Comparison of ENCODE assay signal across 9 cellular contexts in the genomic region with DNA sequence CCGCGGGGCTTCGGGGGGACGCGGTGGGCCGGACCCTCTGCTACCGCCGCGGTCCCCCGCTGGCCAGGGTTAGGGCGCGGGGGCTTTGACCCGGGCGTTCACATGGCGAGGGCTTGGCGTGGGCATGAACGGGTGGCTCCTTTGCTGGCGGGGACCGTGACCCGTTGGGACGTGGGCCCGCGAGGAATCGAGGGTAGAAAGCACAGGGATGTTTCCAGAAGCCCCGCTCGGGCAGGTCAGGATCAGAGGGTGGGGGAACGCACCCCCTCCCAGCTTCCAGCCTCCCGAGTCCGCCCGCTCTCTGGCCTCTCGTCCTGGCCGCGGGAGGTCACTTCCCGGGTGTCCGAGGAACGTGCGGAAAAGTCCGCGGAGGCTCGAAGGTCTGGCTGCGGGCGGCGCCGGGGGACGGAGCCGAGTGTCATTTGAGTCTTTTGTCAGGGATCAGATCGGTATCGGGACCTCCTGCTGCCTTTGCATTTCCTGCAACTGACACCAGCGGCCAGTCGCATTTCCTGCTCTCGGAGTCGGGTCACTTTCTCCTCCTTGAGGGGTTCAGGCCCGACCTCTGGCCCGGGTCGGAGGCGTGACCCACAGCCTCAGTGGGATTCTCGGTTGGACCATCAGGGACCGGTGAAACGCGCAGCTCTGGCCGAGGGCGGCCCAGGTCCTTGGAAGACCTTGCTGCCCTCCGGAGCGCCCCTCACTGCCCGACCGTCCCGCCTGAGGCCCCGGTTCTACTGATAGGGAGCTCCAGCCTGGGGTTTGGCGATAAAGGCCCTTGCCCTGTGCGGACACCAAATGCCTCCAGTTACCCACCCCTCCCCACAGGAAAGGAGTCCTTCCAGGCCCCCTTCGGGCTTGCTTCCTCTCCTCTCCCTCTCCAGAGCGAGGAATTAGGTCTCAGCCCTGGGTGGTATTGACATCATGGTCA. TPM values are rescaled to one million over a fixed set of nuclear protein-coding genes. Genes with fewer than 3 reads are reported as not detected.
DNase-seq lines count a peak whose midpoint lies in the region; ATAC-seq and TF ChIP-seq lines count a peak whose summit lies in the region.
"Had no signal": no experiment of that assay in that cellular context is flagged by ENCODE, and none has a peak within 500 bp of the region (broad histone marks: within the 10 kb centered on the region; RNA-seq: fewer than 3 reads in every experiment).

No MANE protein-coding gene starts in this region.

- H3K27me3 Mint-ChIP-seq in H9 (ENCODE audit: low read depth): peaks cover 77% of the 10 kb centered on the region

- intact Hi-C loops in mammary epithelial cell (cut with micrococcal nuclease): no loop called here

- no peak overlapping the region for H3K56ac ChIP-seq in H9 (ENCODE audit: insufficient read length, low read depth, low read length)

- no peak overlapping the region for H3K9ac ChIP-seq in H9 (ENCODE audit: extremely low read depth, insufficient read length, low read length)
- no peak overlapping the region for H3K9ac ChIP-seq in mammary epithelial cell (ENCODE audit: insufficient read depth, low read length)

- no peak overlapping the region for H2BK120ac ChIP-seq in H9 (ENCODE audit: low read depth, low read length, poor library complexity, severe bottlenecking)

- H3K27ac Mint-ChIP-seq in H9: no peak overlapping the region; a peak in 1 of 7 replicates

- H3K9me3 Mint-ChIP-seq in H9: no peaks in the 10 kb centered on the region; a peak in 2 of 5 replicates

- CTCF ChIA-PET in AG04449 (lab: Yijun Ruan, JAX): interaction anchor here (1.1 kb wide), 1 partner anchor 16 kb away, joined by 5 read pairs; no protein-coding TSS in a partner anchor
- CTCF ChIA-PET in mammary epithelial cell (lab: Charles Lee; ENCODE audit: low non-redundant PET): no interaction called here
- CTCF ChIA-PET in RWPE1 (lab: Yijun Ruan, JAX): no interaction called here

- H2BK5ac ChIP-seq in H9 (ENCODE audit: insufficient read length, low read length): no peak overlapping the region

- peaks cover 52 to 57% of the 10 kb centered on the region in 2 experiments for H3K4me1 Mint-ChIP-seq in H9

- H4K91ac ChIP-seq in H9 (ENCODE audit: insufficient read length, low read depth, low read length): no peak overlapping the region

- H3K27me3 ChIP-seq in H9 (ENCODE audit: insufficient read depth, low read length) (peaks cover 39% of the 10 kb centered on the region), mammary epithelial cell (ENCODE audit: insufficient read depth, low read length) (no peaks in the 10 kb centered on the region)

- peaks cover 31% of the 10 kb centered on the region for H3K23me2 ChIP-seq in H9 (ENCODE audit: insufficient read length, low read depth, low read length, poor library complexity, severe bottlenecking)

- H4K5ac ChIP-seq in H9 (ENCODE audit: insufficient read length, low read depth, low read length): no peak overlapping the region

- H3K4ac ChIP-seq in H9 (ENCODE audit: low read depth, low read length): no peak overlapping the region

- WGBS in H9 (ENCODE audit: extremely low coverage, insufficient read length, low lambda C conversion rate): no CpG with 5 or more reads among the region's 72 CpGs
- WGBS in mammary epithelial cell (ENCODE audit: low coverage, missing lambda C conversion rate): 32% methylated on average over 14 of the region's 72 CpGs
- WGBS in mesodermal cell (ENCODE audit: insufficient coverage in 2 of 2), 2 experiments: 1% methylated on average over 59 to 68 of the region's 72 CpGs

- no peak overlapping the region for H3T11ph ChIP-seq in H9 (ENCODE audit: low read length)

- no peak overlapping the region for H3K23ac ChIP-seq in H9 (ENCODE audit: insufficient read length, low read depth, low read length)

- in situ Hi-C loops in mammary epithelial cell (cut with MboI; ENCODE audit: low sequenced_read_pairs in 2 of 2): no loop called here

- no peak overlapping the region for H4K8ac ChIP-seq in H9 (replicated peaks; ENCODE audit: insufficient read length, low read depth, low read length)

- dilution Hi-C loops in mammary epithelial cell (cut with HindIII; ENCODE audit: low sequenced_read_pairs): no loop called here

- H3K4me3 Mint-ChIP-seq in H9: peak overlapping the region; percentile 80 to 81

- no peaks in the 10 kb centered on the region for H3K79me2 ChIP-seq in H9 (ENCODE audit: insufficient read depth, low read length)
- no peaks in the 10 kb centered on the region for H3K79me2 ChIP-seq in mammary epithelial cell (ENCODE audit: insufficient read depth, low read length)

- no peak overlapping the region for H2AK5ac ChIP-seq in H9 (ENCODE audit: insufficient read length, low read length)

- POLR2A ChIA-PET in AG04449 (lab: Yijun Ruan, JAX): no interaction called here
- POLR2A ChIA-PET in RWPE1 (lab: Yijun Ruan, JAX; ENCODE audit: low non-redundant PET): no interaction called here

- DNase-seq in AG04449 (ENCODE audit: low read depth, low spot score) (no peak), H9 (peak; percentile 96), mammary epithelial cell (no peak), SHP77 (lab: John Stamatoyannopoulos, UW) (no peak), RWPE1 (ENCODE audit: low spot score) (no peak), NOMO-1 treated with dmso at 0.1 percent for 144 hours (lab: John Stamatoyannopoulos, UW; ENCODE audit: unreplicated experiment) (no peak)
- DNase-seq: PC-3 had no signal

- H3K27ac ChIP-seq in H9 (ENCODE audit: insufficient read length, low read depth, low read length): no peak overlapping the region
- no peak overlapping the region for H3K27ac ChIP-seq in mammary epithelial cell (ENCODE audit: insufficient read depth, low read depth, low read length)
- peak overlapping the region; percentile 59 for H3K27ac ChIP-seq in mesodermal cell (ENCODE audit: low read depth, low read length, severe bottlenecking)
- H3K27ac ChIP-seq in RWPE1: no peak overlapping the region

- H3K18ac ChIP-seq in H9 (ENCODE audit: insufficient read length, low read depth, low read length): no peak overlapping the region

- no TSS peak for BruUV-seq in mammary epithelial cell (replicated peaks; lab: Mats Ljungman, UMichigan)

- H3K79me1 ChIP-seq in H9 (ENCODE audit: insufficient read depth, low read depth, low read length, poor library complexity, severe bottlenecking): no peaks in the 10 kb centered on the region

- H3K36me3 ChIP-seq in mammary epithelial cell (ENCODE audit: insufficient read depth, low read length) (no peaks in the 10 kb centered on the region), mesodermal cell (ENCODE audit: control insufficient read depth, insufficient read depth, low read length) (no peaks in the 10 kb centered on the region)

- no peak overlapping the region for H2BK20ac ChIP-seq in H9 (ENCODE audit: low read depth, low read length, poor library complexity, severe bottlenecking)

- H2BK12ac ChIP-seq in H9 (ENCODE audit: insufficient read length, low read depth, low read length): no peak overlapping the region

- H2AFZ ChIP-seq in H9 (ENCODE audit: low read length): no peak overlapping the region
- no peak overlapping the region for H2AFZ ChIP-seq in mammary epithelial cell (ENCODE audit: low read depth, low read length)

- H3K4me1 ChIP-seq in H9 (ENCODE audit: insufficient read depth, low read length) (peaks cover 11% of the 10 kb centered on the region; the same call in 1 of the 2 replicates), mammary epithelial cell (ENCODE audit: insufficient read depth, low read length) (peaks cover 8% of the 10 kb centered on the region), mesodermal cell (ENCODE audit: control insufficient read depth, insufficient read depth, low read length, poor library complexity, severe bottlenecking) (peaks cover 34% of the 10 kb centered on the region)

- H3K9me3 ChIP-seq in H9 (ENCODE audit: control insufficient read depth, low read depth, low read length) (no peaks in the 10 kb centered on the region), mammary epithelial cell (replicated peaks; ENCODE audit: insufficient read depth, low read length) (no peaks in the 10 kb centered on the region), mesodermal cell (ENCODE audit: control insufficient read depth, low read length) (no peaks in the 10 kb centered on the region)

- no peak for ATAC-seq in GM21737 (IDR thresholded peaks at IDR 0.05; ENCODE audit: unreplicated experiment)
- ATAC-seq: PC-3 had no signal

- H3K4me3 ChIP-seq in AG04449 (ENCODE audit: low read depth, low read length) (peak overlapping the region; percentile 32), mammary epithelial cell (replicated peaks in 1 of 3; ENCODE audit: insufficient read depth in 1 of 3, low read depth in 2 of 3, low read length in 3 of 3) (no peak overlapping the region), mesodermal cell (ENCODE audit: extremely low read depth, insufficient read depth, low read length, poor library complexity, severe bottlenecking) (peak overlapping the region; percentile 47)

- peak overlapping the region; percentile 84 for H3K14ac ChIP-seq in H9 (ENCODE audit: insufficient read depth, low read length)

- H2BK15ac ChIP-seq in H9 (ENCODE audit: low read depth, low read length): no peak overlapping the region

- H3K36me3 Mint-ChIP-seq in H9 (ENCODE audit: insufficient read depth in 1 of 3, low read depth in 3 of 3): no peaks in the 10 kb centered on the region; a peak in 1 of 7 replicates

- H4K20me1 ChIP-seq in H9 (ENCODE audit: control insufficient read depth, insufficient read depth, insufficient read length) (no peaks in the 10 kb centered on the region), mammary epithelial cell (ENCODE audit: insufficient read depth, low read length) (no peaks in the 10 kb centered on the region)

- TF ChIP-seq CTCF in AG04449 (IDR thresholded peaks at IDR 0.05; ENCODE audit: insufficient read depth, low read length, missing control alignments) (no peak), H9 (conservative IDR thresholded peaks at IDR 0.05) (no peak), mammary epithelial cell (conservative IDR thresholded peaks at IDR 0.05 in 1 of 2, IDR thresholded peaks at IDR 0.05 in 1 of 2; ENCODE audit: extremely low read depth in 1 of 2, insufficient read depth in 1 of 2, low read depth in 1 of 2, low read length in 2 of 2) (no peak), RWPE1 (conservative IDR thresholded peaks at IDR 0.05; ENCODE audit: low read depth) (no peak)

- peak overlapping the region; percentile 82 for H3K4me2 ChIP-seq in H9 (ENCODE audit: insufficient read depth, insufficient read length, low read length)
- peak overlapping the region; percentile 64 for H3K4me2 ChIP-seq in mammary epithelial cell (ENCODE audit: insufficient read depth, low read depth, low read length)

RNA-seq across cellular contexts. Expression of a gene that starts 0.7 kb away (rescaled TPM):
- total RNA-seq in H9 (2021) (22.4 and 22.7 TPM in 2 replicates), mammary epithelial cell (1 to 10 TPM; 2.1 to 2.2 TPM)
- 1.5 TPM for polyA plus RNA-seq in mammary epithelial cell
- polyA minus RNA-seq in mammary epithelial cell: 0.57 TPM
- polyA plus RNA-seq in mesodermal cell (2013, experiment 1 of 2): 17.7 TPM
- polyA plus RNA-seq in mesodermal cell (2013, experiment 2 of 2): 14.9 TPM

RNA-seq across cellular contexts. Expression of a gene that starts 32.2 kb away (rescaled TPM):
- total RNA-seq in H9 (2021): 0.70 and 0.77 TPM in 2 replicates
- not detected for total RNA-seq in mammary epithelial cell
- polyA plus RNA-seq in mammary epithelial cell: not detected
- polyA minus RNA-seq in mammary epithelial cell: not detected
- 8.2 TPM for polyA plus RNA-seq in mesodermal cell (2013, experiment 1 of 2)
- polyA plus RNA-seq in mesodermal cell (2013, experiment 2 of 2): 5.9 TPM
- total RNA-seq: PC-3 had no signal

Comparison
In these comparisons a context has a peak if more than half of its experiments do, and no peak if none do; other contexts are left out.
1. H3K4me3 ChIP-seq: peak in AG04449 (single experiment) and mesodermal cell (single experiment); none in mammary epithelial cell (0 of 3).